ENCODE assay signal across 8 cellular contexts in the genomic region with DNA sequence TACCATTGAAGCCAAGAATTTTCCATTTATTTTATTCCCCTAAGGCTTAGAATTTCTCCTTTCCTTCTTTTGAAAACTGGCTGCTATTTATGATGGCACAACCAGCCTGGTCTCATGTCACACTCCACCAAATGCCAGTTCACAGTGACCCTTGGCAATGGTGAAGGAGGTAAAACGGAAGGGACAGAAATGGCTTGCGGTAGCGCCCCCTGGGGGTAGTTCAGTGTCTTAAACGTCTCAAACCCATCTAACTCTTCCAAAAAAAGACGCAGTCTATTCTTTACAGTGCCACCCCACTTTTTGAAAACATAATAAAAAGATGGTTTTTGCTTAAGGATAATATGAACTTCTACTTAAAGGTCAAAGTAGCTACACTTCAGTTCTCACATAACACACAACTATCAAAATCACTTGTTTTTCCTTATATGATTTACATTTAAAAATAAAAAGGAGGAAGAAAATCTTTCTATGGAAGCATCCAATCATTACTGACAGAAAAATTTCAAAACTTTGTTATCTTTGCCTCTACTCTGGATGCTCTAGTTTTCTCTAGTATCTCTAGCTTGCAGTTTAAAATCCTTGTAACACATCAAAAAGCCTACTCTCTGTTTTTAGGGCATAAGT. TPM values are rescaled to one million over a fixed set of nuclear protein-coding genes. Genes with fewer than 3 reads are reported as not detected.
DNase-seq lines count a peak whose midpoint lies in the region; ATAC-seq and TF ChIP-seq lines count a peak whose summit lies in the region.

No MANE protein-coding gene starts in this region.

- peaks cover 23% of the 10 kb centered on the region for H3K4me1 Mint-ChIP-seq in activated T-helper 1 cell treated with anti-CD3 and anti-CD28 coated beads, Interleukin-12 subunit alpha, Interleukin-12 subunit beta, Interleukin-2, Interleukin-4 antibody, amounts not matched to agents 30 ng/mL and 10 ng/mL and 1 ng/mL, durations not matched to agents 14 hours and 24 hours and 36 hours (ENCODE audit: low read depth)

- H3K27ac Mint-ChIP-seq in activated T-helper 1 cell treated with anti-CD3 and anti-CD28 coated beads, Interleukin-12 subunit alpha, Interleukin-12 subunit beta, Interleukin-2, Interleukin-4 antibody, amounts not matched to agents 30 ng/mL and 10 ng/mL and 1 ng/mL, durations not matched to agents 14 hours and 24 hours and 36 hours: no peak overlapping the region

- H3K27me3 ChIP-seq in BE2C (no peaks in the 10 kb centered on the region), NT2/D1 (ENCODE audit: insufficient read depth, insufficient read length) (no peaks in the 10 kb centered on the region)

- H3K4me3 ChIP-seq in BE2C (ENCODE audit: low read depth, low read length): no peak overlapping the region
- no peak overlapping the region for H3K4me3 ChIP-seq in NT2/D1 (ENCODE audit: insufficient read length, low read depth)

- H3K9me3 Mint-ChIP-seq in activated T-helper 1 cell treated with anti-CD3 and anti-CD28 coated beads, Interleukin-12 subunit alpha, Interleukin-12 subunit beta, Interleukin-2, Interleukin-4 antibody, amounts not matched to agents 30 ng/mL and 10 ng/mL and 1 ng/mL, durations not matched to agents 14 hours and 24 hours and 36 hours: no peaks in the 10 kb centered on the region

- ATAC-seq in GM19463 (IDR thresholded peaks at IDR 0.05; ENCODE audit: unreplicated experiment): peak; percentile 42
- ATAC-seq in left cardiac atrium: no peak
- ATAC-seq in HG03520 (IDR thresholded peaks at IDR 0.05; ENCODE audit: unreplicated experiment): no peak

- H3K9me3 ChIP-seq in BE2C (no peaks in the 10 kb centered on the region), NT2/D1 (ENCODE audit: insufficient read depth, low read length) (no peaks in the 10 kb centered on the region)

- H3K36me3 ChIP-seq in BE2C (peaks cover 3% of the 10 kb centered on the region; the same call in 1 of the 2 replicates), NT2/D1 (ENCODE audit: insufficient read depth, insufficient read length, low read length) (peaks cover 29% of the 10 kb centered on the region)

- peak; percentile 64 for DNase-seq in BE2C
- DNase-seq in NT2/D1 (ENCODE audit: low read depth, low spot score): peak; percentile 75
- peak; percentile 28 for DNase-seq in activated T-helper 1 cell treated with anti-CD3 and anti-CD28 coated beads, Interleukin-12 subunit alpha, Interleukin-12 subunit beta, Interleukin-2, Interleukin-4 antibody, amounts not matched to agents 30 ng/mL and 10 ng/mL and 1 ng/mL, durations not matched to agents 14 hours and 24 hours and 36 hours (ENCODE audit: low spot score)
- peak; percentile 39 for DNase-seq in left cardiac atrium
- peak; percentile 49 to 57 for DNase-seq in stimulated activated CD4-positive, alpha-beta T cell treated with anti-CD3 and anti-CD28 coated beads, Interleukin-2, amount 100 ng/mL, for 48 hours
- no peak for DNase-seq in NCI-H2029 (lab: John Stamatoyannopoulos, UW)

- H3K27me3 Mint-ChIP-seq in activated T-helper 1 cell treated with anti-CD3 and anti-CD28 coated beads, Interleukin-12 subunit alpha, Interleukin-12 subunit beta, Interleukin-2, Interleukin-4 antibody, amounts not matched to agents 30 ng/mL and 10 ng/mL and 1 ng/mL, durations not matched to agents 14 hours and 24 hours and 36 hours (ENCODE audit: insufficient read depth): no peaks in the 10 kb centered on the region

- intact Hi-C loops in activated T-helper 1 cell treated with anti-CD3 and anti-CD28 coated beads, Interleukin-12 subunit alpha, Interleukin-12 subunit beta, Interleukin-2, Interleukin-4 antibody, amounts not matched to agents 30 ng/mL and 10 ng/mL and 1 ng/mL, durations not matched to agents 14 hours and 24 hours and 36 hours (cut with micrococcal nuclease): loop anchor here (1.0 kb wide), 1 partner anchor 63 kb away; no protein-coding TSS in a partner anchor
- intact Hi-C loops in left cardiac atrium (cut with DNase I): no loop called here

- peak; percentile 71 for TF ChIP-seq CTCF in BE2C (IDR thresholded peaks at IDR 0.05; ENCODE audit: low read depth, low read length)

- H3K9ac ChIP-seq in NT2/D1 (ENCODE audit: insufficient read length, low read depth): no peak overlapping the region

- H3K4me3 Mint-ChIP-seq in activated T-helper 1 cell treated with anti-CD3 and anti-CD28 coated beads, Interleukin-12 subunit alpha, Interleukin-12 subunit beta, Interleukin-2, Interleukin-4 antibody, amounts not matched to agents 30 ng/mL and 10 ng/mL and 1 ng/mL, durations not matched to agents 14 hours and 24 hours and 36 hours: no peak overlapping the region

- peaks cover 29% of the 10 kb centered on the region for H3K36me3 Mint-ChIP-seq in activated T-helper 1 cell treated with anti-CD3 and anti-CD28 coated beads, Interleukin-12 subunit alpha, Interleukin-12 subunit beta, Interleukin-2, Interleukin-4 antibody, amounts not matched to agents 30 ng/mL and 10 ng/mL and 1 ng/mL, durations not matched to agents 14 hours and 24 hours and 36 hours (ENCODE audit: low read depth)

- H3K4me1 ChIP-seq in BE2C: no peaks in the 10 kb centered on the region
- no peaks in the 10 kb centered on the region for H3K4me1 ChIP-seq in NT2/D1 (ENCODE audit: insufficient read depth, insufficient read length)

RNA-seq across cellular contexts. Expression of gene PNO1, which starts 28.0 kb away (rescaled TPM):
- polyA plus RNA-seq in BE2C (2012; ENCODE audit: insufficient read depth, insufficient read length, low read depth): 32.5 TPM
- total RNA-seq in activated T-helper 1 cell treated with anti-CD3 and anti-CD28 coated beads, Interleukin-12 subunit alpha, Interleukin-12 subunit beta, Interleukin-2, Interleukin-4 antibody, amounts not matched to agents 30 ng/mL and 10 ng/mL and 1 ng/mL, durations not matched to agents 14 hours and 24 hours and 36 hours: 31.3 and 33.4 TPM in 2 replicates
- 10 to 100 TPM in 1 of 2 donors, 1 to 10 TPM in 1; 7.5 to 15.6 TPM for total RNA-seq in left cardiac atrium
